ENCODE assay signal across 18 cellular contexts in the genomic region with DNA sequence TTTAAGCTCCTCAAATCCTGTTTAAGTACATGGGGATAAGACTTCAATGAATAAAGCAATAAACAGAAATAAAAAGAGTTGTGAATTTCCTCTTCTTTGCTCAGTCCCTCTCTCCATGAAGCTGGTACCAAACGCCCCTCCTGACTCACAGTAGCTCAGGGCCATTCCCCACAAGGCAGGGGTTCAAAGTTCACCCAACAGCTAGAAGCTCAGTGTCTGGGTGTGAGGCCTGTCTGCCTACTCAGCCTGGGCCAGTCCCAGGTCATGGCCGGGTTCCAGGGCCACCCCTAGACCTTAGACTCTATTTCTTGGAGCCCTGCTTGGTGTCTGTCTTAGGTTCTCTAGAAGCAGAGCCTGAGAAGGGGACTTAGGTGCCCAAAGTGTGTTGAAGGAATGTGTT.
"Had no signal": no experiment of that assay in that cellular context is flagged by ENCODE, and none has a peak within 500 bp of the region (broad histone marks: within the 10 kb centered on the region; RNA-seq: fewer than 3 reads in every experiment).

No MANE protein-coding gene starts in this region.

- ATAC-seq: gastroesophageal sphincter, left lung, psoas muscle, T-cell had no signal

- H3K27ac ChIP-seq: gastroesophageal sphincter, left lung, pancreas, psoas muscle had no signal

- H3K27me3 ChIP-seq: pancreas had no signal

- H3K9me3 ChIP-seq: gastroesophageal sphincter, left lung, pancreas, psoas muscle had no signal

- DNase-seq: activated CD4-positive, alpha-beta T cell treated with anti-CD3 and anti-CD28 coated beads for 4 hours; activated CD4-positive, alpha-beta T cell treated with anti-CD3 and anti-CD28 coated beads, Interleukin-2, amount 50 U/mL, for 48 hours; activated CD8-positive, alpha-beta memory T cell treated with anti-CD3 and anti-CD28 coated beads for 24 hours; activated effector memory CD4-positive, alpha-beta T cell treated with anti-CD3 and anti-CD28 coated beads, Interleukin-2, amount 50 U/mL, for 16 hours; activated naive CD4-positive, alpha-beta T cell treated with anti-CD3 and anti-CD28 coated beads, Interleukin-2, amount 10 ng/mL, durations not matched to agents 7 days and 5 days; amniotic stem cell; caudate nucleus; hippocampal formation; left lung; mesendoderm; nucleus accumbens; pancreas; psoas muscle; stimulated activated naive CD4-positive, alpha-beta T cell treated with Interleukin-2 at 50 U/mL for 16 hours; T-cell; trophoblast cell had no signal

- H3K4me1 ChIP-seq: gastroesophageal sphincter, left lung, pancreas, psoas muscle had no signal

- H3K36me3 ChIP-seq: gastroesophageal sphincter, left lung, pancreas had no signal

- H3K4me3 ChIP-seq: gastroesophageal sphincter, left lung, lung, pancreas, psoas muscle had no signal
